In genomic region chr17:19534562-19535149, GRCh38 we compare ENCODE assay signal across 2 cellular contexts.
TF ChIP-seq lines count a peak whose summit lies in the region.

No MANE protein-coding gene starts in this region.

TF ChIP-seq in GM23338, 12 proteins besides CTCF, POLR2A, EP300 and RAD21 (continued from another document):
- TF ChIP-seq ETS1 (IDR thresholded peaks at IDR 0.05) (no peak), STAT1 (IDR thresholded peaks at IDR 0.05; ENCODE audit: unreplicated experiment) (no peak), ZNF462 (CRISPR knock-in tag; IDR thresholded peaks at IDR 0.05) (no peak), ZNF114 (CRISPR knock-in tag; IDR thresholded peaks at IDR 0.05) (no peak), EZH2 (IDR thresholded peaks at IDR 0.05; ENCODE audit: low read depth, unreplicated experiment) (no peak), JUNB (IDR thresholded peaks at IDR 0.05; ENCODE audit: unreplicated experiment) (no peak)
TF ChIP-seq in GM23338: peak in this region for 0.

TF ChIP-seq in WTC11, 78 proteins besides CTCF, POLR2A, EP300 and RAD21 (continued from another document):
- no peak for TF ChIP-seq ARID4B (CRISPR knock-in tag; IDR thresholded peaks at IDR 0.05; ENCODE audit: borderline replicate concordance)
